ENCODE assay signal across 19 cellular contexts in the genomic region with DNA sequence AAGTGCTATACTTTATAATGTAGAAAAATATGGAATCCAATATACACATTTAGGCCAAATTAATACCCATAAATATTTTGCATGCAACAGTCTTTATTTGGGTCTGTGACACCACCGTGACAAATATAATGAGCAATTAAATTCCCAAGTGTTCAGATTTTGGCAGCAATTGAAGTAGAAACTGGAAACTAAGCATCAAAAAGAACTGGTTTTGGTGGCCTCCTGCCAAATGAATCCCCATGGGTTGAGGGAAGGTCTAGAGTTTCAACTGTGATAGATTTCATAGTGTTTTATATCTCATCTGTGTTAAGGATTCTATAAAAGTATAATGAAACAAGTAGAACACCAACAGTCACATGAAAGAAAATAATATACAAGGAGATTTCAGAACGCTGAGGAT.
DNase-seq lines count a peak whose midpoint lies in the region; ATAC-seq and TF ChIP-seq lines count a peak whose summit lies in the region.
"Had no signal": no experiment of that assay in that cellular context is flagged by ENCODE, and none has a peak within 500 bp of the region (broad histone marks: within the 10 kb centered on the region; RNA-seq: fewer than 3 reads in every experiment).

No MANE protein-coding gene starts in this region.

- H3K36me3 ChIP-seq in BE2C, result no peaks in the 10 kb centered on the region
- H3K36me3 ChIP-seq in uterus, result no peaks in the 10 kb centered on the region
- H3K36me3 ChIP-seq: Peyer's patch had no signal

- no peak for TF ChIP-seq POLR2A in uterus (IDR thresholded peaks at IDR 0.05)

- ATAC-seq in HG02588 (IDR thresholded peaks at IDR 0.05; ENCODE audit: unreplicated experiment), result no peak
- ATAC-seq in HG03135 (IDR thresholded peaks at IDR 0.05; ENCODE audit: unreplicated experiment), result no peak
- ATAC-seq: effector memory CD8-positive, alpha-beta T cell; stimulated activated memory B cell treated with anti-CD40 and anti-IgM and Interleukin-4, amounts not matched to agents 10 μg/mL and 1 μg/mL and 100 μg/mL, for 72 hours had no signal

- peaks cover 38% of the 10 kb centered on the region for H3K4me1 ChIP-seq in BE2C
- no peaks in the 10 kb centered on the region for H3K4me1 ChIP-seq in uterus
- H3K4me1 ChIP-seq: Peyer's patch had no signal

- peaks cover 38% of the 10 kb centered on the region for H3K4me1 Mint-ChIP-seq in CD14-positive monocyte
- H3K4me1 Mint-ChIP-seq: stimulated activated memory B cell treated with anti-CD40 and anti-IgM and Interleukin-4, amounts not matched to agents 10 μg/mL and 1 μg/mL and 100 μg/mL, for 72 hours had no signal

- H3K9me3 ChIP-seq in BE2C (no peaks in the 10 kb centered on the region), uterus (no peaks in the 10 kb centered on the region)
- H3K9me3 ChIP-seq: Peyer's patch had no signal

- H3K4me3 Mint-ChIP-seq in CD14-positive monocyte, result no peak overlapping the region
- H3K4me3 Mint-ChIP-seq: effector memory CD8-positive, alpha-beta T cell; stimulated activated memory B cell treated with anti-CD40 and anti-IgM and Interleukin-4, amounts not matched to agents 10 μg/mL and 1 μg/mL and 100 μg/mL, for 72 hours had no signal

- TF ChIP-seq CTCF in BE2C (IDR thresholded peaks at IDR 0.05; ENCODE audit: low read depth, low read length) (no peak), CD14-positive monocyte (IDR thresholded peaks at IDR 0.05) (no peak), uterus (IDR thresholded peaks at IDR 0.05) (no peak)

- no peak overlapping the region for H3K27ac ChIP-seq in uterus
- H3K27ac ChIP-seq: GM23248, Peyer's patch had no signal

- H3K4me3 ChIP-seq in BE2C (ENCODE audit: low read depth, low read length), result no peak overlapping the region
- H3K4me3 ChIP-seq in uterus, result no peak overlapping the region
- H3K4me3 ChIP-seq: GM23248, Peyer's patch had no signal

- H3K27ac Mint-ChIP-seq in CD14-positive monocyte, result no peak overlapping the region
- H3K27ac Mint-ChIP-seq: activated T-helper 2 cell treated with anti-CD3 and anti-CD28 coated beads, Interferon-gamma antibody, Interleukin-2, Interleukin-4, amounts not matched to agents 10 μg/mL and 5 μg/mL and 100 μg/mL, durations not matched to agents 14 hours and 24 hours and 36 hours; stimulated activated memory B cell treated with anti-CD40 and anti-IgM and Interleukin-4, amounts not matched to agents 10 μg/mL and 1 μg/mL and 100 μg/mL, for 72 hours had no signal

- H3K9me3 Mint-ChIP-seq in CD14-positive monocyte, result peaks cover 0 to 3% (median 0%) of the 10 kb centered on the region in 7 donors
- H3K9me3 Mint-ChIP-seq: activated T-helper 2 cell treated with anti-CD3 and anti-CD28 coated beads, Interferon-gamma antibody, Interleukin-2, Interleukin-4, amounts not matched to agents 10 μg/mL and 5 μg/mL and 100 μg/mL, durations not matched to agents 14 hours and 24 hours and 36 hours; effector memory CD8-positive, alpha-beta T cell; stimulated activated memory B cell treated with anti-CD40 and anti-IgM and Interleukin-4, amounts not matched to agents 10 μg/mL and 1 μg/mL and 100 μg/mL, for 72 hours had no signal

- H3K27me3 ChIP-seq in BE2C (no peaks in the 10 kb centered on the region), uterus (no peaks in the 10 kb centered on the region)
- H3K27me3 ChIP-seq: Peyer's patch had no signal

- DNase-seq in BE2C (peak; percentile 82), M059J (ENCODE audit: low read depth) (peak; percentile 42), NCI-H69 (lab: John Stamatoyannopoulos, UW) (peak; percentile 87), fibroblast of the conjunctiva (ENCODE audit: low read depth) (peak; percentile 41), CD14-positive monocyte (ENCODE audit: low spot score) (no peak), uterus (no peak)
- DNase-seq: effector memory CD8-positive, alpha-beta T cell; GDM1; GM23248; KG1; NCI-H226; Peyer's patch; retina; stimulated activated CD4-positive, alpha-beta T cell treated with anti-CD3 and anti-CD28 coated beads, Interleukin-4, amount 100 ng/mL, for 4 hours; T-helper 9 cell had no signal

- intact Hi-C loops in CD14-positive monocyte (cut with micrococcal nuclease) (no loop called here), uterus (cut with DNase I; ENCODE audit: low total_unique reads) (no loop called here)

- H3K27me3 Mint-ChIP-seq in CD14-positive monocyte (ENCODE audit: low read depth in 3 of 3), result no peaks in the 10 kb centered on the region
- H3K27me3 Mint-ChIP-seq: effector memory CD8-positive, alpha-beta T cell; stimulated activated memory B cell treated with anti-CD40 and anti-IgM and Interleukin-4, amounts not matched to agents 10 μg/mL and 1 μg/mL and 100 μg/mL, for 72 hours had no signal

- peaks cover 9 to 12% of the 10 kb centered on the region in 2 donors for H3K36me3 Mint-ChIP-seq in CD14-positive monocyte
- H3K36me3 Mint-ChIP-seq: stimulated activated memory B cell treated with anti-CD40 and anti-IgM and Interleukin-4, amounts not matched to agents 10 μg/mL and 1 μg/mL and 100 μg/mL, for 72 hours had no signal

Comparison
In these comparisons a context has a peak if more than half of its experiments do, and no peak if none do; other contexts are left out.
1. DNase-seq: peak in BE2C (single experiment), M059J (single experiment), NCI-H69 (single experiment) and fibroblast of the conjunctiva (single experiment); none in CD14-positive monocyte (single experiment) and uterus (0 of 2).